8 cellular contexts compared by ENCODE assay signal in the genomic region with DNA sequence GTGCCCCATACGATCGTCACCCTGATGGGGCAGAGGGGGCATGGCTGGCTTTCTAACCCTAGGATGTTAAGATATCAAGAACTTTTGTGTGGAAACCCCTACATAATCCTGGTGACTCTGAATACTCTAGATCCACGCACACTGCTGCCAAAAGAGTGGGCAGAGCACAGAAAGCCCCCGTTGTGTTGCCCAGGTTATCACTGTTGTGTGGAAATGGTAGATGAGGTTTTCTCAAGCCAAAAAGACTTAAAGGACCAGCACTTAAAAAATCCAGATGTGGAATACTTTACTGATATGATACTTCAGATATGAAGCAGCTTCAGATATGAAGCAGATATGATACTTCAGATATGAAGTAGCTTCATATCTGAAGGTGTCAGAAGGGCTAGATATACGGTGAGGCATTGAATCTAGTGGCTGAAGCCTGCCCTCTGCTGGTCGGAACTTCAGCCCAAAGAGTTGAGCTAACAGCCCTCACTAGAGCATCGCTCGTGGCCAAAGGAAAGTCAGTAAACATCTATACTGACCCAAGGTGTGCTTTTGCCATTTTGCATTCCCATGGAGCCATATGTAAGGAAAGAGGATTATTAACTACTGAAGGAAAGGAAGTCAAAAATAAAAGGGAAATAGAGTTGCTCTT.
DNase-seq lines count a peak whose midpoint lies in the region; ATAC-seq and TF ChIP-seq lines count a peak whose summit lies in the region.

No MANE protein-coding gene starts in this region.

- H3K9me3 ChIP-seq in OCI-LY3 (ENCODE audit: insufficient read depth, low read length): no peaks in the 10 kb centered on the region

- TF ChIP-seq CTCF in OCI-LY3 (IDR thresholded peaks at IDR 0.05; ENCODE audit: low read depth, low read length): peak; percentile 60

- H3K4me2 ChIP-seq in OCI-LY3 (ENCODE audit: low read length): no peak overlapping the region

- peaks cover 3% of the 10 kb centered on the region for H3K4me1 ChIP-seq in OCI-LY3 (ENCODE audit: low read length)

- no peak overlapping the region for H2AFZ ChIP-seq in OCI-LY3 (ENCODE audit: low read depth, low read length)

- no peak overlapping the region for H3K9ac ChIP-seq in OCI-LY3 (ENCODE audit: low read length)

- peaks cover 19% of the 10 kb centered on the region for H3K36me3 ChIP-seq in OCI-LY3 (replicated peaks; ENCODE audit: low read depth, low read length)

- H3K4me3 ChIP-seq in OCI-LY3 (ENCODE audit: low read length): no peak overlapping the region

- H3K79me2 ChIP-seq in OCI-LY3 (ENCODE audit: low read length): no peaks in the 10 kb centered on the region

- ATAC-seq in GM18498 (IDR thresholded peaks at IDR 0.05; ENCODE audit: unreplicated experiment) (peak; percentile 67), GM21360 (IDR thresholded peaks at IDR 0.05; ENCODE audit: unreplicated experiment) (no peak), GM19324 (IDR thresholded peaks at IDR 0.05; ENCODE audit: low FRiP score, unreplicated experiment) (no peak), GM19397 (IDR thresholded peaks at IDR 0.05; ENCODE audit: unreplicated experiment) (no peak)

- peaks cover 10% of the 10 kb centered on the region; the same call in 1 of the 2 replicates for H4K20me1 ChIP-seq in OCI-LY3 (ENCODE audit: insufficient read depth, low read length)

- no peak overlapping the region for H3K27ac ChIP-seq in OCI-LY3 (ENCODE audit: low read length)

- peak; percentile 1 for DNase-seq in effector CD8-positive, alpha-beta T cell (lab: John Stamatoyannopoulos, UW)
- DNase-seq in stimulated activated CD4-positive, alpha-beta T cell treated with anti-CD3 and anti-CD28 coated beads, Interleukin-2, amount 100 ng/mL, for 24 hours: peak; percentile 62 to 66
- DNase-seq in NCI-H345 (lab: John Stamatoyannopoulos, UW): no peak

- H3K27me3 ChIP-seq in OCI-LY3 (ENCODE audit: low read depth, low read length): no peaks in the 10 kb centered on the region
